In genomic region chr5:21459744-21460073, GRCh38 we compare ENCODE assay signal across 8 cellular contexts.
DNase-seq lines count a peak whose midpoint lies in the region; ATAC-seq, FAIRE-seq and TF ChIP-seq lines count a peak whose summit lies in the region.
"Not testable (repeated sequence)": the region's sequence is repeated elsewhere in the genome, so short reads cannot be mapped to it uniquely, and the experiment has no call there.

No MANE protein-coding gene starts in this region.

- not testable (repeated sequence) for H3K27me3 ChIP-seq in BLaER1 treated with 17β-estradiol and CSF1 and Interleukin-3, amounts not matched to agents 10 nM and 100 nM; HUES48 (ENCODE audit: control insufficient read depth, insufficient read depth, low read length); ascending aorta

- not testable (repeated sequence) for H3K9me3 ChIP-seq in BLaER1 treated with 17β-estradiol and CSF1 and Interleukin-3, amounts not matched to agents 10 nM and 100 nM (replicated peaks in 1 of 11); HUES48 (ENCODE audit: control insufficient read depth, insufficient read depth, low read length); ascending aorta; kidney (ENCODE audit: control insufficient read depth in 1 of 2, low read length in 2 of 2)

- H3K4me1 ChIP-seq in BLaER1 treated with 17β-estradiol and CSF1 and Interleukin-3, amounts not matched to agents 10 nM and 100 nM; HUES48 (ENCODE audit: control insufficient read depth, insufficient read depth, low read length); ascending aorta; kidney (ENCODE audit: control insufficient read depth in 1 of 2, insufficient read depth in 1 of 2, low read depth in 1 of 2, low read length in 2 of 2): not testable (repeated sequence)

- TF ChIP-seq CTCF in ascending aorta (IDR thresholded peaks at IDR 0.05); epithelial cell of proximal tubule (conservative IDR thresholded peaks at IDR 0.05; ENCODE audit: low read depth, low read length); kidney (IDR thresholded peaks at IDR 0.05; ENCODE audit: borderline replicate concordance, extremely low read depth, insufficient read depth); neural crest cell (conservative IDR thresholded peaks at IDR 0.05): not testable (repeated sequence)

- not testable (repeated sequence) for ATAC-seq in stimulated activated naive CD8-positive, alpha-beta T cell treated with anti-CD3 and anti-CD28 coated beads, Interleukin-15, amount 100 ng/mL, for 72 hours

- intact Hi-C loops in ascending aorta (cut with DNase I); kidney (cut with DNase I): not testable (repeated sequence)

- H3K9me3 Mint-ChIP-seq in T-helper 1 cell treated with Interleukin-12 subunit alpha and Interleukin-12 subunit beta and Interleukin-4 antibody, amounts not matched to agents 30 μg/mL and 1 μg/mL, for 36 hours; neural crest cell; stimulated activated naive CD8-positive, alpha-beta T cell treated with anti-CD3 and anti-CD28 coated beads, Interleukin-15, amount 100 ng/mL, for 72 hours: not testable (repeated sequence)

- peaks cover 3 to 31% (median 20%) of the 10 kb centered on the region in 11 experiments; a peak in 16 of 22 replicates for H3K36me3 ChIP-seq in BLaER1 treated with 17β-estradiol and CSF1 and Interleukin-3, amounts not matched to agents 10 nM and 100 nM
- not testable (repeated sequence) for H3K36me3 ChIP-seq in HUES48 (ENCODE audit: control insufficient read depth, insufficient read depth, low read length); kidney (ENCODE audit: control insufficient read depth in 1 of 2, insufficient read depth in 2 of 2, low read length in 2 of 2)
- H3K36me3 ChIP-seq in ascending aorta, result peaks cover 8 to 12% of the 10 kb centered on the region in 2 donors

- not testable (repeated sequence) for H3K4me1 Mint-ChIP-seq in T-helper 1 cell treated with Interleukin-12 subunit alpha and Interleukin-12 subunit beta and Interleukin-4 antibody, amounts not matched to agents 30 μg/mL and 1 μg/mL, for 36 hours (ENCODE audit: low read depth); neural crest cell; stimulated activated naive CD8-positive, alpha-beta T cell treated with anti-CD3 and anti-CD28 coated beads, Interleukin-15, amount 100 ng/mL, for 72 hours

- H3K4me2 ChIP-seq in BLaER1 treated with 17β-estradiol and CSF1 and Interleukin-3, amounts not matched to agents 10 nM and 100 nM, result peak overlapping the region in 4 of 11 experiments; percentile 48 to 65 (median 58); a peak in 5 of 22 replicates

- H3K4me3 Mint-ChIP-seq in T-helper 1 cell treated with Interleukin-12 subunit alpha and Interleukin-12 subunit beta and Interleukin-4 antibody, amounts not matched to agents 30 μg/mL and 1 μg/mL, for 36 hours, result peak overlapping the region; percentile 91
- peak overlapping the region; percentile 94 for H3K4me3 Mint-ChIP-seq in neural crest cell
- H3K4me3 Mint-ChIP-seq in stimulated activated naive CD8-positive, alpha-beta T cell treated with anti-CD3 and anti-CD28 coated beads, Interleukin-15, amount 100 ng/mL, for 72 hours, result peak overlapping the region; percentile 87

- H3K9ac ChIP-seq in BLaER1 treated with 17β-estradiol and CSF1 and Interleukin-3, amounts not matched to agents 10 nM and 100 nM, result peak overlapping the region; percentile 73 to 85 (median 81)
- not testable (repeated sequence) for H3K9ac ChIP-seq in HUES48 (ENCODE audit: low read depth, low read length)
- H3K9ac ChIP-seq in kidney (ENCODE audit: low read length in 2 of 2), result peak overlapping the region in 1 of 2 donors; percentile 34

- not testable (repeated sequence) for H3K36me3 Mint-ChIP-seq in T-helper 1 cell treated with Interleukin-12 subunit alpha and Interleukin-12 subunit beta and Interleukin-4 antibody, amounts not matched to agents 30 μg/mL and 1 μg/mL, for 36 hours (ENCODE audit: low read depth); neural crest cell (ENCODE audit: low read depth)

- H3K27ac ChIP-seq in BLaER1 treated with 17β-estradiol and CSF1 and Interleukin-3, amounts not matched to agents 10 nM and 100 nM, result peak overlapping the region in 10 of 11 experiments; percentile 50 to 75 (median 63); a peak in 18 of 22 replicates
- H3K27ac ChIP-seq in HUES48 (ENCODE audit: low read depth, low read length) (peak overlapping the region; percentile 42), ascending aorta (peak overlapping the region; percentile 41 to 45)
- H3K27ac ChIP-seq in kidney (ENCODE audit: low read depth in 2 of 2, low read length in 2 of 2), result not testable (repeated sequence)

- H4K20me1 ChIP-seq in BLaER1 treated with 17β-estradiol and CSF1 and Interleukin-3, amounts not matched to agents 10 nM and 100 nM, result not testable (repeated sequence)

- not testable (repeated sequence) for DNase-seq in ascending aorta (ENCODE audit: low spot score in 2 of 2); epithelial cell of proximal tubule (ENCODE audit: low read depth); kidney; neural crest cell (ENCODE audit: low read depth, low spot score); stimulated activated naive CD8-positive, alpha-beta T cell treated with anti-CD3 and anti-CD28 coated beads, Interleukin-15, amount 100 ng/mL, for 72 hours

- peak overlapping the region; percentile 62 to 78 (median 72) for H3K4me3 ChIP-seq in BLaER1 treated with 17β-estradiol and CSF1 and Interleukin-3, amounts not matched to agents 10 nM and 100 nM
- H3K4me3 ChIP-seq in HUES48 (ENCODE audit: low read depth, low read length), result peak overlapping the region; percentile 71
- peak overlapping the region; percentile 92 to 95 for H3K4me3 ChIP-seq in ascending aorta
- peak overlapping the region; percentile 63 for H3K4me3 ChIP-seq in epithelial cell of proximal tubule (ENCODE audit: low read depth, low read length)
- peak overlapping the region; percentile 50 to 64 for H3K4me3 ChIP-seq in kidney (ENCODE audit: low read length in 2 of 2)

- H3K27ac Mint-ChIP-seq in T-helper 1 cell treated with Interleukin-12 subunit alpha and Interleukin-12 subunit beta and Interleukin-4 antibody, amounts not matched to agents 30 μg/mL and 1 μg/mL, for 36 hours, result peak overlapping the region; percentile 72
- H3K27ac Mint-ChIP-seq in neural crest cell (ENCODE audit: unreplicated experiment), result peak overlapping the region; percentile 87
- peak overlapping the region; percentile 78 to 94 for H3K27ac Mint-ChIP-seq in stimulated activated naive CD8-positive, alpha-beta T cell treated with anti-CD3 and anti-CD28 coated beads, Interleukin-15, amount 100 ng/mL, for 72 hours

- FAIRE-seq in kidney (lab: Jason Lieb, UNC), result not testable (repeated sequence)

- H3K27me3 Mint-ChIP-seq in T-helper 1 cell treated with Interleukin-12 subunit alpha and Interleukin-12 subunit beta and Interleukin-4 antibody, amounts not matched to agents 30 μg/mL and 1 μg/mL, for 36 hours (ENCODE audit: low read depth); neural crest cell (ENCODE audit: low read depth); stimulated activated naive CD8-positive, alpha-beta T cell treated with anti-CD3 and anti-CD28 coated beads, Interleukin-15, amount 100 ng/mL, for 72 hours: not testable (repeated sequence)
